In genomic region chr20:35981969-35982368, GRCh38 we compare ENCODE assay signal across 1 cellular context.
TF ChIP-seq lines count a peak whose summit lies in the region.

No MANE protein-coding gene starts in this region.

TF ChIP-seq in HCT116, 20 proteins besides CTCF, POLR2A, EP300 and RAD21 (continued from another document):
- TF ChIP-seq ELF1 (IDR thresholded peaks at IDR 0.05; ENCODE audit: borderline replicate concordance, low read depth) (no peak), ZFX (IDR thresholded peaks at IDR 0.05) (no peak), SP1 (IDR thresholded peaks at IDR 0.05; ENCODE audit: low read depth) (no peak), SRF (IDR thresholded peaks at IDR 0.05; ENCODE audit: low read depth) (no peak), SIN3A (IDR thresholded peaks at IDR 0.05; ENCODE audit: low read depth) (no peak)
